Comparison of ENCODE assay signal across 1 cellular context in the genomic region with DNA sequence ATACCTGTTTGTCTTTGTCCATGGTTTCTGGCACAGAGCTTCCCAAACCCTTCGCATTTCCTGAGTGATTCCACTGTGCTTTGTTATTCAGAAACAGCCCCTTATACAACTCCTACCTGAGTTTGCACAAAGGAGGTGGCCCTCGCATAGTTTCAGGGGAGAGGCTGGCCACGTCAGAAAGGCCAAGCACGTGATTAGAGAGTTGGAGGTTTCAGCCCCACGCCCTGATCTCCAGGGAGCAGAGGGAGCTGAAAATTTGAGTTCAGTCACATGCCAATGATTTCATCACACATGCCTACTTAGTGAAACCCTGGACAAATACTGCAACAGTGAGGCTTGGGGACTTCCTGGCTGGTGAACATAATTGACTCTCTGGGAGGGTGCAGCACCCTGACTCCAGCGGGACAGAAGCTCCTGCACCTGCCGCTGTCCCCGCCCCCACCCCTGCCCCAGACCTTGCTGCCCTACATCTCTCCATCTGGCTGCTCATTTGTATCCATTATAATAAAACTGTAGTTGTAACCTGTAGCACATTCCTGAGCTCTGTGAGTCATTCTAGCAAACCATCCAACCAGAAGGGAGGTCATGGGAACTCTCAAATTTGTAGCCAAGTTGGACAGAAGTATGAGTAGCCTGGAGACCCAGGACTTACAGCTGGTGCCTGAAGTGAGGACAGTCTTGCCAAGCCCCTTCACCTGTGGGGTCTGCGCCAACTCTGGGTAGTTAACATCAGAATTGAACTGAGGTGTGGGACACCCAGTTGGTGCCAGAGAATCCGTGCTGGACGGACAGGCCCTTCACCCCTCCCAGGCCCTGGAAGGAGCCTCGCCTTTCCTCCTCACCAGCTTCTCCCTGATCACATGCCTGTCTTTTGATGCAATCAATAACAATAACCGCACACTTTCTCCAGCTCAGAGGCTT.
TF ChIP-seq lines count a peak whose summit lies in the region.

No MANE protein-coding gene starts in this region.

TF ChIP-seq in HepG2, 621 proteins besides CTCF, POLR2A, EP300 and RAD21 (continued from another document and continues in another):
- TF ChIP-seq, protein P1, sequence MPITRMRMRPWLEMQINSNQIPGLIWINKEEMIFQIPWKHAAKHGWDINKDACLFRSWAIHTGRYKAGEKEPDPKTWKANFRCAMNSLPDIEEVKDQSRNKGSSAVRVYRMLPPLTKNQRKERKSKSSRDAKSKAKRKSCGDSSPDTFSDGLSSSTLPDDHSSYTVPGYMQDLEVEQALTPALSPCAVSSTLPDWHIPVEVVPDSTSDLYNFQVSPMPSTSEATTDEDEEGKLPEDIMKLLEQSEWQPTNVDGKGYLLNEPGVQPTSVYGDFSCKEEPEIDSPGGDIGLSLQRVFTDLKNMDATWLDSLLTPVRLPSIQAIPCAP (CRISPR knock-in tag; IDR thresholded peaks at IDR 0.05; ENCODE audit: low read depth), result no peak
- TF ChIP-seq ZNF772 (CRISPR knock-in tag; IDR thresholded peaks at IDR 0.05) (no peak), CENPX (CRISPR knock-in tag; IDR thresholded peaks at IDR 0.05) (no peak), RARG (CRISPR knock-in tag; IDR thresholded peaks at IDR 0.05; ENCODE audit: low read depth) (no peak), ZFP62 (CRISPR knock-in tag; IDR thresholded peaks at IDR 0.05) (no peak), ZBTB42 (CRISPR knock-in tag; IDR thresholded peaks at IDR 0.05) (no peak), CEBPB (IDR thresholded peaks at IDR 0.05; ENCODE audit: borderline replicate concordance, low read depth, low read length) (peak; percentile 94), CCAR2 (optimal IDR thresholded peaks at IDR 0.05; ENCODE audit: low read depth, low read length) (no peak), ZNF563 (CRISPR knock-in tag; IDR thresholded peaks at IDR 0.05) (no peak), JUNB (CRISPR knock-in tag; IDR thresholded peaks at IDR 0.05; ENCODE audit: borderline replicate concordance) (no peak), ZKSCAN8 (CRISPR knock-in tag; IDR thresholded peaks at IDR 0.05; ENCODE audit: borderline replicate concordance) (no peak), PRPF4 (IDR thresholded peaks at IDR 0.05; ENCODE audit: low read depth, low read length, poor library complexity, severe bottlenecking) (no peak), ZMYM2 (CRISPR knock-in tag; IDR thresholded peaks at IDR 0.05) (no peak), ESRRA (CRISPR knock-in tag; IDR thresholded peaks at IDR 0.05; ENCODE audit: low read depth) (no peak), TSC22D2 (CRISPR knock-in tag; IDR thresholded peaks at IDR 0.05; ENCODE audit: borderline replicate concordance) (no peak), RFX1 (IDR thresholded peaks at IDR 0.05) (no peak), POLR2G (IDR thresholded peaks at IDR 0.05; ENCODE audit: low read depth, low read length) (no peak), ZFP82 (CRISPR knock-in tag; IDR thresholded peaks at IDR 0.05; ENCODE audit: borderline replicate concordance) (no peak), HMGA1 (CRISPR knock-in tag; conservative IDR thresholded peaks at IDR 0.05) (no peak), BCL6 (CRISPR knock-in tag; IDR thresholded peaks at IDR 0.05) (peak; percentile 16; the same call in 1 of the 2 replicates), KMT2B (CRISPR knock-in tag; IDR thresholded peaks at IDR 0.05) (no peak), ZNF10 (CRISPR knock-in tag; IDR thresholded peaks at IDR 0.05; ENCODE audit: borderline replicate concordance, low read depth) (no peak), ZNF260 (CRISPR knock-in tag; IDR thresholded peaks at IDR 0.05; ENCODE audit: borderline replicate concordance, low read depth) (no peak), ZNF232 (CRISPR knock-in tag; IDR thresholded peaks at IDR 0.05; ENCODE audit: borderline replicate concordance) (no peak)
- TF ChIP-seq, protein P2, sequence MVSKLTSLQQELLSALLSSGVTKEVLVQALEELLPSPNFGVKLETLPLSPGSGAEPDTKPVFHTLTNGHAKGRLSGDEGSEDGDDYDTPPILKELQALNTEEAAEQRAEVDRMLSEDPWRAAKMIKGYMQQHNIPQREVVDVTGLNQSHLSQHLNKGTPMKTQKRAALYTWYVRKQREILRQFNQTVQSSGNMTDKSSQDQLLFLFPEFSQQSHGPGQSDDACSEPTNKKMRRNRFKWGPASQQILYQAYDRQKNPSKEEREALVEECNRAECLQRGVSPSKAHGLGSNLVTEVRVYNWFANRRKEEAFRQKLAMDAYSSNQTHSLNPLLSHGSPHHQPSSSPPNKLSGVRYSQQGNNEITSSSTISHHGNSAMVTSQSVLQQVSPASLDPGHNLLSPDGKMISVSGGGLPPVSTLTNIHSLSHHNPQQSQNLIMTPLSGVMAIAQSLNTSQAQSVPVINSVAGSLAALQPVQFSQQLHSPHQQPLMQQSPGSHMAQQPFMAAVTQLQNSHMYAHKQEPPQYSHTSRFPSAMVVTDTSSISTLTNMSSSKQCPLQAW (CRISPR knock-in tag; IDR thresholded peaks at IDR 0.05), result no peak
- TF ChIP-seq, protein P3, sequence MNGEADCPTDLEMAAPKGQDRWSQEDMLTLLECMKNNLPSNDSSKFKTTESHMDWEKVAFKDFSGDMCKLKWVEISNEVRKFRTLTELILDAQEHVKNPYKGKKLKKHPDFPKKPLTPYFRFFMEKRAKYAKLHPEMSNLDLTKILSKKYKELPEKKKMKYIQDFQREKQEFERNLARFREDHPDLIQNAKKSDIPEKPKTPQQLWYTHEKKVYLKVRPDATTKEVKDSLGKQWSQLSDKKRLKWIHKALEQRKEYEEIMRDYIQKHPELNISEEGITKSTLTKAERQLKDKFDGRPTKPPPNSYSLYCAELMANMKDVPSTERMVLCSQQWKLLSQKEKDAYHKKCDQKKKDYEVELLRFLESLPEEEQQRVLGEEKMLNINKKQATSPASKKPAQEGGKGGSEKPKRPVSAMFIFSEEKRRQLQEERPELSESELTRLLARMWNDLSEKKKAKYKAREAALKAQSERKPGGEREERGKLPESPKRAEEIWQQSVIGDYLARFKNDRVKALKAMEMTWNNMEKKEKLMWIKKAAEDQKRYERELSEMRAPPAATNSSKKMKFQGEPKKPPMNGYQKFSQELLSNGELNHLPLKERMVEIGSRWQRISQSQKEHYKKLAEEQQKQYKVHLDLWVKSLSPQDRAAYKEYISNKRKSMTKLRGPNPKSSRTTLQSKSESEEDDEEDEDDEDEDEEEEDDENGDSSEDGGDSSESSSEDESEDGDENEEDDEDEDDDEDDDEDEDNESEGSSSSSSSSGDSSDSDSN (CRISPR knock-in tag; IDR thresholded peaks at IDR 0.05), result no peak
- TF ChIP-seq, protein P4, sequence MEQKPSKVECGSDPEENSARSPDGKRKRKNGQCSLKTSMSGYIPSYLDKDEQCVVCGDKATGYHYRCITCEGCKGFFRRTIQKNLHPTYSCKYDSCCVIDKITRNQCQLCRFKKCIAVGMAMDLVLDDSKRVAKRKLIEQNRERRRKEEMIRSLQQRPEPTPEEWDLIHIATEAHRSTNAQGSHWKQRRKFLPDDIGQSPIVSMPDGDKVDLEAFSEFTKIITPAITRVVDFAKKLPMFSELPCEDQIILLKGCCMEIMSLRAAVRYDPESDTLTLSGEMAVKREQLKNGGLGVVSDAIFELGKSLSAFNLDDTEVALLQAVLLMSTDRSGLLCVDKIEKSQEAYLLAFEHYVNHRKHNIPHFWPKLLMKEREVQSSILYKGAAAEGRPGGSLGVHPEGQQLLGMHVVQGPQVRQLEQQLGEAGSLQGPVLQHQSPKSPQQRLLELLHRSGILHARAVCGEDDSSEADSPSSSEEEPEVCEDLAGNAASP (CRISPR knock-in tag; IDR thresholded peaks at IDR 0.05; ENCODE audit: borderline replicate concordance), result no peak
- TF ChIP-seq, protein P5, sequence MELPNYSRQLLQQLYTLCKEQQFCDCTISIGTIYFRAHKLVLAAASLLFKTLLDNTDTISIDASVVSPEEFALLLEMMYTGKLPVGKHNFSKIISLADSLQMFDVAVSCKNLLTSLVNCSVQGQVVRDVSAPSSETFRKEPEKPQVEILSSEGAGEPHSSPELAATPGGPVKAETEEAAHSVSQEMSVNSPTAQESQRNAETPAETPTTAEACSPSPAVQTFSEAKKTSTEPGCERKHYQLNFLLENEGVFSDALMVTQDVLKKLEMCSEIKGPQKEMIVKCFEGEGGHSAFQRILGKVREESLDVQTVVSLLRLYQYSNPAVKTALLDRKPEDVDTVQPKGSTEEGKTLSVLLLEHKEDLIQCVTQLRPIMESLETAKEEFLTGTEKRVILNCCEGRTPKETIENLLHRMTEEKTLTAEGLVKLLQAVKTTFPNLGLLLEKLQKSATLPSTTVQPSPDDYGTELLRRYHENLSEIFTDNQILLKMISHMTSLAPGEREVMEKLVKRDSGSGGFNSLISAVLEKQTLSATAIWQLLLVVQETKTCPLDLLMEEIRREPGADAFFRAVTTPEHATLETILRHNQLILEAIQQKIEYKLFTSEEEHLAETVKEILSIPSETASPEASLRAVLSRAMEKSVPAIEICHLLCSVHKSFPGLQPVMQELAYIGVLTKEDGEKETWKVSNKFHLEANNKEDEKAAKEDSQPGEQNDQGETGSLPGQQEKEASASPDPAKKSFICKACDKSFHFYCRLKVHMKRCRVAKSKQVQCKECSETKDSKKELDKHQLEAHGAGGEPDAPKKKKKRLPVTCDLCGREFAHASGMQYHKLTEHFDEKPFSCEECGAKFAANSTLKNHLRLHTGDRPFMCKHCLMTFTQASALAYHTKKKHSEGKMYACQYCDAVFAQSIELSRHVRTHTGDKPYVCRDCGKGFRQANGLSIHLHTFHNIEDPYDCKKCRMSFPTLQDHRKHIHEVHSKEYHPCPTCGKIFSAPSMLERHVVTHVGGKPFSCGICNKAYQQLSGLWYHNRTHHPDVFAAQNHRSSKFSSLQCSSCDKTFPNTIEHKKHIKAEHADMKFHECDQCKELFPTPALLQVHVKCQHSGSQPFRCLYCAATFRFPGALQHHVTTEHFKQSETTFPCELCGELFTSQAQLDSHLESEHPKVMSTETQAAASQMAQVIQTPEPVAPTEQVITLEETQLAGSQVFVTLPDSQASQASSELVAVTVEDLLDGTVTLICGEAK (IDR thresholded peaks at IDR 0.05), result no peak
- TF ChIP-seq, protein P5 (CRISPR knock-in tag; IDR thresholded peaks at IDR 0.05), result no peak
- TF ChIP-seq, protein P6, sequence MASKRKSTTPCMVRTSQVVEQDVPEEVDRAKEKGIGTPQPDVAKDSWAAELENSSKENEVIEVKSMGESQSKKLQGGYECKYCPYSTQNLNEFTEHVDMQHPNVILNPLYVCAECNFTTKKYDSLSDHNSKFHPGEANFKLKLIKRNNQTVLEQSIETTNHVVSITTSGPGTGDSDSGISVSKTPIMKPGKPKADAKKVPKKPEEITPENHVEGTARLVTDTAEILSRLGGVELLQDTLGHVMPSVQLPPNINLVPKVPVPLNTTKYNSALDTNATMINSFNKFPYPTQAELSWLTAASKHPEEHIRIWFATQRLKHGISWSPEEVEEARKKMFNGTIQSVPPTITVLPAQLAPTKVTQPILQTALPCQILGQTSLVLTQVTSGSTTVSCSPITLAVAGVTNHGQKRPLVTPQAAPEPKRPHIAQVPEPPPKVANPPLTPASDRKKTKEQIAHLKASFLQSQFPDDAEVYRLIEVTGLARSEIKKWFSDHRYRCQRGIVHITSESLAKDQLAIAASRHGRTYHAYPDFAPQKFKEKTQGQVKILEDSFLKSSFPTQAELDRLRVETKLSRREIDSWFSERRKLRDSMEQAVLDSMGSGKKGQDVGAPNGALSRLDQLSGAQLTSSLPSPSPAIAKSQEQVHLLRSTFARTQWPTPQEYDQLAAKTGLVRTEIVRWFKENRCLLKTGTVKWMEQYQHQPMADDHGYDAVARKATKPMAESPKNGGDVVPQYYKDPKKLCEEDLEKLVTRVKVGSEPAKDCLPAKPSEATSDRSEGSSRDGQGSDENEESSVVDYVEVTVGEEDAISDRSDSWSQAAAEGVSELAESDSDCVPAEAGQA (IDR thresholded peaks at IDR 0.05; ENCODE audit: low read depth), result no peak
- TF ChIP-seq, protein P6 (CRISPR knock-in tag; IDR thresholded peaks at IDR 0.05; ENCODE audit: borderline replicate concordance), result no peak
- TF ChIP-seq, protein P7, sequence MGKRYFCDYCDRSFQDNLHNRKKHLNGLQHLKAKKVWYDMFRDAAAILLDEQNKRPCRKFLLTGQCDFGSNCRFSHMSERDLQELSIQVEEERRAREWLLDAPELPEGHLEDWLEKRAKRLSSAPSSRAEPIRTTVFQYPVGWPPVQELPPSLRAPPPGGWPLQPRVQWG (CRISPR knock-in tag; IDR thresholded peaks at IDR 0.05; ENCODE audit: borderline replicate concordance, low read depth), result no peak
